28 cellular contexts compared by ENCODE assay signal in the genomic region with DNA sequence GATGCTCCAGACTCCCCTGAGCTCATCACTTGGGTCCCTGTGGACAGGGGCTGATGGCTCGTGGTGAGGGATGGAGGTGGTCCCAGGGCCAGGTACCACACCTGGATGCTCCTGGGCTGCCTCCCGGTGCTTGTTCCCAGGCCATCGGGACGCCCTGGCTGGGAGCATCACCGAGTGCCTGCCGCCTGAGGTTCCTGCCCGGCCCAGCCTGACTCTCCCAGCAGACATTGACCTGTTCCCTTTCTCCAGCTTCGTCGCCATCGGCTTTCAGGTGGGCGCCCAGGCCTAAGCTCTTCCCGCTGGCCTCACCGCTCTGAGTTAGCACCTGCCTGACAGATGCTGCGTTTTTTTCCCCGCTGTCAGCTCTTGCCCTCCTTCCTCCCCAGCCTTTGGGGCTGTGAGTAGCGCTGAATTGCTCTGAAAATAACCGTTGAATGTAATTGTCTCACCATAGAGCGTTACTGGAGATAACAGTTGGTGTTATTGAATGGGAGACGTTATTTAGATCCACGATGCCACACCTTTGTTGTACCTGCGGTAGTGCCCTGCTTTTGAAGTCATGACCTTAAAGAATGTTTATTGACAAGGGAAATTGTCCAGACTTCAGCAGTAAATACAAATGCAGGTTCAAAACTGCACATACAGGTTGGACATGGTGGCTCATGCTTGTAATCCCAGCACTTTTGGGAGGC. TPM values are rescaled to one million over a fixed set of nuclear protein-coding genes. Genes with fewer than 3 reads are reported as not detected.
DNase-seq lines count a peak whose midpoint lies in the region; ATAC-seq and TF ChIP-seq lines count a peak whose summit lies in the region.
"Had no signal": no experiment of that assay in that cellular context is flagged by ENCODE, and none has a peak within 500 bp of the region (broad histone marks: within the 10 kb centered on the region; RNA-seq: fewer than 3 reads in every experiment).

No MANE protein-coding gene starts in this region.

- POLR2A ChIA-PET in HCT116 (lab: Charles Lee) = interaction anchor here (0.7 kb wide), 1 partner anchor 168 kb away, joined by 3 read pairs; no protein-coding TSS in a partner anchor

- no peak overlapping the region; the same call in 1 of the 2 replicates for H3K27ac ChIP-seq in HCT116 (ENCODE audit: low read depth, low read length)
- peak overlapping the region; percentile 80 for H3K27ac ChIP-seq in duodenal mucosa (ENCODE audit: low read depth, low read length)
- H3K27ac ChIP-seq in rectal smooth muscle tissue (ENCODE audit: low read depth, low read length) = no peak overlapping the region
- H3K27ac ChIP-seq in right lobe of liver = no peak overlapping the region
- H3K27ac ChIP-seq: cardiac muscle cell, left lung had no signal

- RAD21 ChIA-PET in HCT116 (lab: Charles Lee; ENCODE audit: low non-redundant PET in 1 of 2, low total read pairs in 2 of 2, uncharacterized antibody in 2 of 2, unreplicated experiment in 2 of 2) = interaction anchor here in 1 of 2 experiments (0.7 kb wide), 1 partner anchor 136 kb away, joined by 3 read pairs; no protein-coding TSS in a partner anchor

- intact Hi-C loops in HCT116 (cut with micrococcal nuclease) = no loop called here
- intact Hi-C loops in right lobe of liver (cut with DNase I) = no loop called here

- H3K4me1 ChIP-seq in HCT116 (ENCODE audit: control insufficient read depth in 1 of 2, insufficient read depth in 2 of 2, low read length in 2 of 2) = peaks cover 24 to 45% of the 10 kb centered on the region in 2 experiments
- H3K4me1 ChIP-seq in duodenal mucosa (ENCODE audit: control insufficient read depth in 1 of 2, insufficient read depth in 2 of 2, low read length in 2 of 2) = peaks cover 23 to 48% of the 10 kb centered on the region in 2 donors
- H3K4me1 ChIP-seq in rectal smooth muscle tissue (ENCODE audit: control insufficient read depth, insufficient read depth, low read length) = no peaks in the 10 kb centered on the region
- H3K4me1 ChIP-seq in right lobe of liver = peaks cover 0 to 12% (median 4%) of the 10 kb centered on the region in 4 donors
- H3K4me1 ChIP-seq: left lung, tibial nerve had no signal

- no peaks in the 10 kb centered on the region for H3K79me2 ChIP-seq in HCT116 (ENCODE audit: insufficient read depth, low read length)

- TF ChIP-seq POLR2A in HCT116 (IDR thresholded peaks at IDR 0.05; ENCODE audit: borderline replicate concordance, extremely low read depth, insufficient read depth, insufficient read length) (no peak), right lobe of liver (IDR thresholded peaks at IDR 0.05) (no peak)

- WGBS in right lobe of liver (ENCODE audit: insufficient coverage, low coverage, low lambda C conversion rate, missing lambda C conversion rate) = 87% methylated on average over 8 of the region's 21 CpGs

- DNase-seq in HCT116 (ENCODE audit: low read depth, low spot score) = no peak
- DNase-seq in NCI-H2171 (lab: John Stamatoyannopoulos, UW) = peak; percentile 6
- no peak for DNase-seq in NCI-H446 (lab: John Stamatoyannopoulos, UW)
- no peak for DNase-seq in right lobe of liver
- no peak for DNase-seq in COR-L47 (lab: John Stamatoyannopoulos, UW)
- DNase-seq: activated CD4-positive, alpha-beta memory T cell treated with anti-CD3 and anti-CD28 coated beads for 36 hours; activated CD4-positive, alpha-beta T cell treated with anti-CD3 and anti-CD28 coated beads for 1 hour; activated naive CD4-positive, alpha-beta T cell; activated naive CD8-positive, alpha-beta T cell treated with anti-CD3 and anti-CD28 coated beads, Interleukin-2, amount 50 U/mL, for 24 hours; C1 segment of cervical spinal cord; cortex of kidney; DMS79 treated with DMSO at 0.1 percent for 48 hours; GF-D8; glutamatergic neuron; left lung; mesenchymal stem cell; NCI-H1105; NCI-H510A; SHP77; stimulated activated CD4-positive, alpha-beta T cell treated with anti-CD3 and anti-CD28 coated beads, Interleukin-4, amount 100 ng/mL, for 24 hours had no signal

- H3K9ac ChIP-seq in HCT116 (ENCODE audit: low read length) = 0 out of 2 replicates have a peak overlapping the region, but pooled peaks have one; percentile 23
- H3K9ac ChIP-seq in duodenal mucosa (ENCODE audit: low read depth in 1 of 2, low read length in 2 of 2) = peak overlapping the region; percentile 73 to 75
- H3K9ac ChIP-seq in rectal smooth muscle tissue (ENCODE audit: low read length) = peak overlapping the region; percentile 4

- H3K9me3 ChIP-seq in HCT116 (ENCODE audit: control insufficient read depth in 1 of 2, insufficient read depth in 1 of 2, low read depth in 1 of 2, low read length in 2 of 2) = no peaks in the 10 kb centered on the region
- no peaks in the 10 kb centered on the region for H3K9me3 ChIP-seq in duodenal mucosa (ENCODE audit: control insufficient read depth in 1 of 2, low read length in 2 of 2)
- H3K9me3 ChIP-seq in right lobe of liver = no peaks in the 10 kb centered on the region
- H3K9me3 ChIP-seq: left lung, tibial nerve had no signal

- BruUV-seq in HCT116 (replicated peaks; lab: Mats Ljungman, UMichigan) = no TSS peak

- ATAC-seq in HCT116 (no peak), right lobe of liver (no peak)
- ATAC-seq: activated naive CD8-positive, alpha-beta T cell treated with anti-CD3 and anti-CD28 coated beads, Interleukin-2, amount 50 U/mL, for 24 hours; GM23338; K562; left lung; Panc1; sciatic nerve had no signal

- H3K9me2 ChIP-seq in HCT116 (ENCODE audit: insufficient read depth) = no peaks in the 10 kb centered on the region

- H3K4me3 ChIP-seq in HCT116 (replicated peaks in 1 of 2; ENCODE audit: low read depth in 1 of 2, low read length in 2 of 2) (no peak overlapping the region), duodenal mucosa (ENCODE audit: low read depth in 1 of 2, low read length in 2 of 2) (peak overlapping the region; percentile 69 to 75), rectal smooth muscle tissue (ENCODE audit: low read length) (peak overlapping the region; percentile 15), right lobe of liver (no peak overlapping the region)
- H3K4me3 ChIP-seq: cardiac muscle cell, GM23338, K562, left lung had no signal

- H3K27me3 ChIP-seq in HCT116 (ENCODE audit: insufficient read depth, low read length) (no peaks in the 10 kb centered on the region), duodenal mucosa (ENCODE audit: control insufficient read depth in 1 of 2, insufficient read depth in 2 of 2, low read length in 2 of 2) (no peaks in the 10 kb centered on the region), rectal smooth muscle tissue (ENCODE audit: control insufficient read depth, insufficient read depth, low read length) (no peaks in the 10 kb centered on the region), right lobe of liver (no peaks in the 10 kb centered on the region)
- H3K27me3 ChIP-seq: cardiac muscle cell, left lung, tibial nerve had no signal

- no peak for TF ChIP-seq RAD21 in HCT116 (IDR thresholded peaks at IDR 0.05; ENCODE audit: low read depth)

- H2AFZ ChIP-seq in HCT116 (ENCODE audit: low read depth, low read length, poor library complexity, severe bottlenecking) = no peak overlapping the region
- H2AFZ ChIP-seq: GM23338 had no signal

- H3K4me2 ChIP-seq in HCT116 (ENCODE audit: low read length) = peak overlapping the region; percentile 67; the same call in 1 of the 2 replicates
- H3K4me2 ChIP-seq: GM23338 had no signal

- TF ChIP-seq CTCF in HCT116 (IDR thresholded peaks at IDR 0.05 in 2 of 3, conservative IDR thresholded peaks at IDR 0.05 in 1 of 3; ENCODE audit: borderline replicate concordance in 1 of 3, insufficient read depth in 1 of 3, low read depth in 2 of 3, low read length in 2 of 3) (no peak), right lobe of liver (IDR thresholded peaks at IDR 0.05) (no peak)

- no peaks in the 10 kb centered on the region for H4K20me1 ChIP-seq in HCT116 (ENCODE audit: insufficient read depth)

- H3K36me3 ChIP-seq in HCT116 (ENCODE audit: control insufficient read depth in 1 of 2, insufficient read depth in 2 of 2, low read length in 2 of 2) = no peaks in the 10 kb centered on the region
- peaks cover 12 to 40% of the 10 kb centered on the region in 2 donors for H3K36me3 ChIP-seq in duodenal mucosa (ENCODE audit: control insufficient read depth in 1 of 2, insufficient read depth in 2 of 2, low read length in 2 of 2)
- peaks cover 20% of the 10 kb centered on the region for H3K36me3 ChIP-seq in rectal smooth muscle tissue (ENCODE audit: control insufficient read depth, insufficient read depth, low read length)
- peaks cover 0 to 6% (median 0%) of the 10 kb centered on the region in 4 donors for H3K36me3 ChIP-seq in right lobe of liver
- H3K36me3 ChIP-seq: cardiac muscle cell had no signal

- CTCF ChIA-PET in HCT116 (lab: Charles Lee) = interaction anchor here (0.7 to 6.2 kb wide), 6 partner anchors 9 to 154 kb away, joined by 3 to 43 read pairs (median 4); partner anchors contain the start of gene SMIM5

TF ChIP-seq in HCT116, 20 proteins besides CTCF, POLR2A, EP300 and RAD21 (continues in another document):
- no peak for TF ChIP-seq CBX3 (IDR thresholded peaks at IDR 0.05; ENCODE audit: low read depth)
- TF ChIP-seq, protein P1, sequence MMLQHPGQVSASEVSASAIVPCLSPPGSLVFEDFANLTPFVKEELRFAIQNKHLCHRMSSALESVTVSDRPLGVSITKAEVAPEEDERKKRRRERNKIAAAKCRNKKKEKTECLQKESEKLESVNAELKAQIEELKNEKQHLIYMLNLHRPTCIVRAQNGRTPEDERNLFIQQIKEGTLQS (IDR thresholded peaks at IDR 0.05) = no peak
- no peak for TF ChIP-seq CEBPB (IDR thresholded peaks at IDR 0.05; ENCODE audit: low read depth)
- no peak for TF ChIP-seq ZNF274 (IDR thresholded peaks at IDR 0.05; ENCODE audit: low read depth, low read length)
- no peak for TF ChIP-seq YY1 (IDR thresholded peaks at IDR 0.05; ENCODE audit: extremely low read depth, insufficient replicate concordance, low read depth, low read length)
- TF ChIP-seq SIN3A (IDR thresholded peaks at IDR 0.05; ENCODE audit: low read depth) = no peak
- TF ChIP-seq ZFX (IDR thresholded peaks at IDR 0.05) = no peak
- no peak for TF ChIP-seq JUND (IDR thresholded peaks at IDR 0.05)
- TF ChIP-seq EGR1 (IDR thresholded peaks at IDR 0.05; ENCODE audit: low read depth) = no peak

RNA-seq across cellular contexts. Expression of gene SMIM5, which starts 21.3 kb away (rescaled TPM):
- total RNA-seq in HCT116 (2021; ENCODE audit: unreplicated experiment) = 0.12 TPM
- polyA plus RNA-seq in HCT116 (2012) = 0.79 and 1.0 TPM in 2 replicates
- total RNA-seq in right lobe of liver = under 1 TPM in 5 of 6 experiments, not detected in 1; 0.06 to 0.78 (median 0.29) TPM
- total RNA-seq: activated CD4-positive, alpha-beta memory T cell treated with anti-CD3 and anti-CD28 coated beads for 36 hours; GM23338; K562 had no signal

RNA-seq across cellular contexts. Expression of gene MYO15B, which starts 24.3 kb away (rescaled TPM):
- total RNA-seq in HCT116 (2021; ENCODE audit: unreplicated experiment) = 30.3 TPM
- polyA plus RNA-seq in HCT116 (2012) = 24.7 and 39.5 TPM in 2 replicates
- total RNA-seq in right lobe of liver = 100 to 1,000 TPM in 1 of 6 experiments, 10 to 100 TPM in 5; 26.4 to 104 (median 52.9) TPM

RNA-seq across cellular contexts. Expression of gene RECQL5, which starts 55.1 kb away (rescaled TPM):
- total RNA-seq in HCT116 (2021; ENCODE audit: unreplicated experiment) (83.3 TPM), right lobe of liver (10 to 100 TPM; 13.5 to 24.8 (median 18.4) TPM)
- polyA plus RNA-seq in HCT116 (2012) = 55.3 and 61.6 TPM in 2 replicates

RNA-seq across cellular contexts. Expression of gene SAP30BP, which starts 55.2 kb away (rescaled TPM):
- total RNA-seq in HCT116 (2021; ENCODE audit: unreplicated experiment) (149 TPM), right lobe of liver (10 to 100 TPM; 24.0 to 36.0 (median 27.0) TPM)
- 107 and 111 TPM in 2 replicates for polyA plus RNA-seq in HCT116 (2012)

Comparison
In these comparisons a context has a peak if more than half of its experiments do, and no peak if none do; other contexts are left out.
1. H3K4me3 ChIP-seq: peak in duodenal mucosa (2 of 2) and rectal smooth muscle tissue (single experiment); none in HCT116 (0 of 2) and right lobe of liver (0 of 3).
2. H3K9ac ChIP-seq: peak in every context shown above with its lines; median percentile 74 in duodenal mucosa; 23 in HCT116; 4 in rectal smooth muscle tissue.